Comparison of ENCODE assay signal across 8 cellular contexts in the genomic region with DNA sequence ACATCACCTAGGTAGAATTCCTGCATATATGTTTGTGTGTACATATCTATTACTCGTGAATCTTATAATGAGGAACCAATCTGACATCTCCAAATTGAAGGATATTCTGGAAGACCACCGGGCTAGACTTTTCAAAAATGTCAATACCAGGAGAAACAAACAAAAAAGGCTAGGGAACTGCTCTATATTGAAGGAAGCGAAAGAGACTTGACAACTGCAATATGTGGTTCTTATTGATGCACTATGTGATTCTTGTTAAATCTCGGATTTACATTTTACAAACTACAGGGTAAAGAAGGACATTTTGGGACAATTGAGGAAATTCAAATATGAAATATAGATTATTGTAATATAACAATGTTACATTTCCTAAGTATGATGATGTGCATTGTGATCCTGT.
A peak's percentile ranks its signal among the peaks of the same experiment; 100 is the strongest.
DNase-seq lines count a peak whose midpoint lies in the region; ATAC-seq and TF ChIP-seq lines count a peak whose summit lies in the region.

No MANE protein-coding gene starts in this region.

- no peaks in the 10 kb centered on the region for H3K36me3 ChIP-seq in aorta (ENCODE audit: control insufficient read depth in 1 of 2, insufficient read depth in 2 of 2, low read length in 1 of 2)

- no peak overlapping the region for H3K27ac ChIP-seq in aorta (ENCODE audit: low read depth in 1 of 2, low read length in 2 of 2)

- no peak for TF ChIP-seq CTCF in cardiac fibroblast (IDR thresholded peaks at IDR 0.05; ENCODE audit: low read depth, low read length)
- TF ChIP-seq CTCF in natural killer cell (IDR thresholded peaks at IDR 0.05) = no peak

- H3K4me3 Mint-ChIP-seq in stimulated activated naive CD8-positive, alpha-beta T cell treated with anti-CD3 and anti-CD28 coated beads, Interleukin-15, Interleukin-2, amounts not matched to agents 100 ng/mL and 50 ng/mL, for 24 hours = peak overlapping the region; percentile 91
- peak overlapping the region; percentile 79 for H3K4me3 Mint-ChIP-seq in natural killer cell

- H3K27me3 ChIP-seq in aorta (ENCODE audit: control insufficient read depth in 1 of 2, insufficient read depth in 2 of 2, low read length in 1 of 2) = no peaks in the 10 kb centered on the region

- no peaks in the 10 kb centered on the region for H3K9me3 ChIP-seq in aorta (ENCODE audit: control insufficient read depth, low read length)

- peaks cover 8% of the 10 kb centered on the region for H3K27me3 Mint-ChIP-seq in stimulated activated naive CD8-positive, alpha-beta T cell treated with anti-CD3 and anti-CD28 coated beads, Interleukin-15, Interleukin-2, amounts not matched to agents 100 ng/mL and 50 ng/mL, for 24 hours
- peaks cover 25 to 37% of the 10 kb centered on the region in 2 donors for H3K27me3 Mint-ChIP-seq in natural killer cell (ENCODE audit: low read depth in 2 of 2)

- DNase-seq in stimulated activated naive CD8-positive, alpha-beta T cell treated with anti-CD3 and anti-CD28 coated beads, Interleukin-15, Interleukin-2, amounts not matched to agents 100 U/mL and 50 U/mL, for 24 hours = no peak
- DNase-seq in cardiac fibroblast (ENCODE audit: low read depth in 2 of 2) (no peak), natural killer cell (no peak), aorta (no peak), posterior vena cava (ENCODE audit: low spot score) (no peak), OCI-M2 (lab: John Stamatoyannopoulos, UW; ENCODE audit: unreplicated experiment) (no peak), iPS-NIHi7 (ENCODE audit: extremely low spot score) (no peak)

- no peaks in the 10 kb centered on the region for H3K36me3 Mint-ChIP-seq in stimulated activated naive CD8-positive, alpha-beta T cell treated with anti-CD3 and anti-CD28 coated beads, Interleukin-15, Interleukin-2, amounts not matched to agents 100 ng/mL and 50 ng/mL, for 24 hours (ENCODE audit: low read depth)
- H3K36me3 Mint-ChIP-seq in natural killer cell = no peaks in the 10 kb centered on the region

- no peaks in the 10 kb centered on the region for H3K9me3 Mint-ChIP-seq in stimulated activated naive CD8-positive, alpha-beta T cell treated with anti-CD3 and anti-CD28 coated beads, Interleukin-15, Interleukin-2, amounts not matched to agents 100 ng/mL and 50 ng/mL, for 24 hours
- H3K9me3 Mint-ChIP-seq in natural killer cell = no peaks in the 10 kb centered on the region

- peaks cover 27% of the 10 kb centered on the region for H3K4me1 Mint-ChIP-seq in stimulated activated naive CD8-positive, alpha-beta T cell treated with anti-CD3 and anti-CD28 coated beads, Interleukin-15, Interleukin-2, amounts not matched to agents 100 ng/mL and 50 ng/mL, for 24 hours (ENCODE audit: low read depth)
- H3K4me1 Mint-ChIP-seq in natural killer cell = peaks cover 18 to 22% of the 10 kb centered on the region in 2 donors

- WGBS in aorta, 2 donors = 89 to 90% methylated on average over 4 of the region's 4 CpGs

- ATAC-seq in stimulated activated naive CD8-positive, alpha-beta T cell treated with anti-CD3 and anti-CD28 coated beads, Interleukin-15, Interleukin-2, amounts not matched to agents 100 U/mL and 50 U/mL, for 24 hours = no peak
- no peak for ATAC-seq in natural killer cell
- no peak for ATAC-seq in aorta (ENCODE audit: low FRiP score)

- peaks cover 0 to 7% of the 10 kb centered on the region in 2 donors for H3K4me1 ChIP-seq in aorta (ENCODE audit: control insufficient read depth in 1 of 2, insufficient read depth in 2 of 2, low read length in 2 of 2)

- peak overlapping the region; percentile 68 to 90 for H3K4me3 ChIP-seq in cardiac fibroblast (replicated peaks in 1 of 2; ENCODE audit: low read depth in 2 of 2, low read length in 2 of 2)
- peak overlapping the region; percentile 82 to 92 for H3K4me3 ChIP-seq in aorta (ENCODE audit: low read length in 2 of 2)

- intact Hi-C loops in natural killer cell (cut with micrococcal nuclease) = loop anchor here (10.0 kb wide), 2 partner anchors 605 to 1165 kb away; no protein-coding TSS in a partner anchor
- intact Hi-C loops in aorta (cut with DNase I) = loop anchor here (5.0 to 10.0 kb wide), 5 partner anchors 193 to 605 kb away; partner anchors contain the start of gene BBX (in 2 of the 2)
- intact Hi-C loops in posterior vena cava (cut with DNase I) = loop anchor here in 1 of 2 donors (10.0 kb wide), 2 partner anchors 185 to 495 kb away; no protein-coding TSS in a partner anchor

- H3K27ac Mint-ChIP-seq in stimulated activated naive CD8-positive, alpha-beta T cell treated with anti-CD3 and anti-CD28 coated beads, Interleukin-15, Interleukin-2, amounts not matched to agents 100 ng/mL and 50 ng/mL, for 24 hours = no peak overlapping the region
- H3K27ac Mint-ChIP-seq in natural killer cell = no peak overlapping the region
